ENCODE assay signal across 19 cellular contexts in genomic region chr13:104106705-104107393, GRCh38.
A peak's percentile ranks its signal among the peaks of the same experiment; 100 is the strongest.
DNase-seq lines count a peak whose midpoint lies in the region; ATAC-seq, FAIRE-seq and TF ChIP-seq lines count a peak whose summit lies in the region.
"Had no signal": no experiment of that assay in that cellular context is flagged by ENCODE, and none has a peak within 500 bp of the region (broad histone marks: within the 10 kb centered on the region; RNA-seq: fewer than 3 reads in every experiment).

No MANE protein-coding gene starts in this region.

- no peak for ATAC-seq in GM19324 (IDR thresholded peaks at IDR 0.05; ENCODE audit: low FRiP score, unreplicated experiment)
- ATAC-seq: activated naive CD8-positive, alpha-beta T cell treated with anti-CD3 and anti-CD28 coated beads, Interleukin-2, amount 50 U/mL, for 24 hours; HepG2 had no signal

- TF ChIP-seq CTCF in cardiac muscle cell (IDR thresholded peaks at IDR 0.05; ENCODE audit: low read depth, low read length) (peak; percentile 8), right atrium auricular region (IDR thresholded peaks at IDR 0.05) (no peak), astrocyte of the spinal cord (IDR thresholded peaks at IDR 0.05; ENCODE audit: low read depth, low read length) (no peak)

- H3K36me3 ChIP-seq in cardiac muscle cell (no peaks in the 10 kb centered on the region), right atrium auricular region (no peaks in the 10 kb centered on the region)

- H3K4me1 ChIP-seq in cardiac muscle cell (ENCODE audit: low read depth): no peaks in the 10 kb centered on the region
- H3K4me1 ChIP-seq in right atrium auricular region: no peaks in the 10 kb centered on the region
- H3K4me1 ChIP-seq: Caco-2, testis had no signal

- no peak overlapping the region for H3K4me3 ChIP-seq in cardiac muscle cell
- no peak overlapping the region for H3K4me3 ChIP-seq in right atrium auricular region
- H3K4me3 ChIP-seq in astrocyte of the spinal cord (ENCODE audit: low read depth, low read length): no peak overlapping the region
- H3K4me3 ChIP-seq: testis had no signal

- no peak overlapping the region for H3K27ac ChIP-seq in cardiac muscle cell
- no peak overlapping the region for H3K27ac ChIP-seq in right atrium auricular region
- H3K27ac ChIP-seq: testis had no signal

- peak in 1 of 2 donors; percentile 77 for DNase-seq in cardiac muscle cell (ENCODE audit: low read depth in 1 of 2, low spot score in 1 of 2)
- DNase-seq in right atrium auricular region (ENCODE audit: low spot score): no peak
- DNase-seq in astrocyte of the spinal cord (ENCODE audit: low read depth, low spot score): peak; percentile 47
- DNase-seq in glomerular visceral epithelial cell (ENCODE audit: extremely low spot score): peak; percentile 42
- DNase-seq in urothelium cell line (ENCODE audit: low spot score): peak; percentile 2
- DNase-seq in stimulated activated CD4-positive, alpha-beta T cell treated with anti-CD3 and anti-CD28 coated beads, Interleukin-4, amount 100 ng/mL, for 4 hours: no peak
- DNase-seq in stimulated activated CD4-positive, alpha-beta T cell treated with anti-CD3 and anti-CD28 coated beads, Interleukin-15, amount 100 ng/mL, for 24 hours: no peak
- DNase-seq: ACHN; activated CD4-positive, alpha-beta T cell treated with anti-CD3 and anti-CD28 coated beads for 48 hours; activated naive CD8-positive, alpha-beta T cell treated with anti-CD3 and anti-CD28 coated beads, Interleukin-2, amount 50 U/mL, for 24 hours; activated T-cell treated with anti-CD3 and anti-CD28 coated beads, Interleukin-2, amount 50 U/mL, for 1 hour; Caco-2; NCI-H1105; NCI-H510A treated with DMSO at 0.1 percent for 48 hours; T-helper 2 cell; testis had no signal

- H3K9me3 ChIP-seq in cardiac muscle cell (ENCODE audit: low read depth) (no peaks in the 10 kb centered on the region), right atrium auricular region (no peaks in the 10 kb centered on the region)
- H3K9me3 ChIP-seq: Caco-2, testis had no signal

- no peaks in the 10 kb centered on the region for H3K27me3 ChIP-seq in cardiac muscle cell
- no peaks in the 10 kb centered on the region for H3K27me3 ChIP-seq in right atrium auricular region
- H3K27me3 ChIP-seq: testis had no signal

- FAIRE-seq in urothelium cell line (lab: Jason Lieb, UNC): no peak
- FAIRE-seq: HepG2, keratinocyte had no signal

- in situ Hi-C loops in astrocyte of the spinal cord (cut with HindIII; ENCODE audit: low sequenced_read_pairs): no loop called here

Comparison
In these comparisons a context has a peak if more than half of its experiments do, and no peak if none do; other contexts are left out.
1. DNase-seq: peak in astrocyte of the spinal cord (single experiment), glomerular visceral epithelial cell (single experiment) and urothelium cell line (single experiment); none in right atrium auricular region (single experiment), stimulated activated CD4-positive, alpha-beta T cell treated with anti-CD3 and anti-CD28 coated beads, Interleukin-4, amount 100 ng/mL, for 4 hours (0 of 2) and stimulated activated CD4-positive, alpha-beta T cell treated with anti-CD3 and anti-CD28 coated beads, Interleukin-15, amount 100 ng/mL, for 24 hours (single experiment).